In genomic region chr4:119300388-119301131, GRCh38 we compare ENCODE assay signal across 8 cellular contexts. TPM values are rescaled to one million over a fixed set of nuclear protein-coding genes. Genes with fewer than 3 reads are reported as not detected.
DNase-seq lines count a peak whose midpoint lies in the region; ATAC-seq and TF ChIP-seq lines count a peak whose summit lies in the region.

No MANE protein-coding gene starts in this region.

- peak overlapping the region; percentile 98 for H3K27ac Mint-ChIP-seq in activated CD4-positive, alpha-beta T cell treated with anti-CD3 and anti-CD28 coated beads, Interleukin-2, amount 10 ng/mL, durations not matched to agents 7 days and 5 days

- peaks cover 2% of the 10 kb centered on the region for H3K27me3 Mint-ChIP-seq in activated CD4-positive, alpha-beta T cell treated with anti-CD3 and anti-CD28 coated beads, Interleukin-2, amount 10 ng/mL, durations not matched to agents 7 days and 5 days

- DNase-seq in AG09309 (ENCODE audit: low read depth) (peak; percentile 66), mesendoderm (peak; percentile 97), nucleus accumbens (lab: John Stamatoyannopoulos, UW) (no peak)
- peak; percentile 93 for DNase-seq in activated CD4-positive, alpha-beta T cell treated with anti-CD3 and anti-CD28 coated beads, Interleukin-2, amount 10 ng/mL, durations not matched to agents 7 days and 5 days
- peak; percentile 80 for DNase-seq in effector CD4-positive, alpha-beta T cell
- DNase-seq in stimulated activated CD8-positive, alpha-beta memory T cell treated with anti-CD3 and anti-CD28 coated beads, Interleukin-15, amount 100 ng/mL, for 4 hours (ENCODE audit: low read depth in 2 of 2), result peak; percentile 81 to 85

- CTCF ChIA-PET in activated CD4-positive, alpha-beta T cell treated with anti-CD3 and anti-CD28 coated beads, Interleukin-2, amount 10 ng/mL, durations not matched to agents 7 days and 5 days (lab: Charles Lee), result interaction anchor here (0.8 to 2.1 kb wide), 3 partner anchors 8 to 461 kb away, joined by 3 to 9 read pairs (median 3); no protein-coding TSS in a partner anchor

- H3K56ac ChIP-seq in mesendoderm (ENCODE audit: low read length), result peak overlapping the region; percentile 98

- peaks cover 36% of the 10 kb centered on the region for H3K4me1 Mint-ChIP-seq in activated CD4-positive, alpha-beta T cell treated with anti-CD3 and anti-CD28 coated beads, Interleukin-2, amount 10 ng/mL, durations not matched to agents 7 days and 5 days

- peak overlapping the region; percentile 93 for H3K4me3 ChIP-seq in AG09309 (ENCODE audit: control insufficient read depth, low read depth, low read length)
- peak overlapping the region; percentile 97 for H3K4me3 ChIP-seq in mesendoderm (ENCODE audit: low read length)

- H3K36me3 Mint-ChIP-seq in activated CD4-positive, alpha-beta T cell treated with anti-CD3 and anti-CD28 coated beads, Interleukin-2, amount 10 ng/mL, durations not matched to agents 7 days and 5 days (ENCODE audit: low read depth), result peaks cover 31% of the 10 kb centered on the region

- H3K4ac ChIP-seq in mesendoderm (ENCODE audit: low read depth, low read length), result no peak overlapping the region

- H3K36me3 ChIP-seq in mesendoderm (ENCODE audit: control insufficient read depth, insufficient read depth, low read length), result no peaks in the 10 kb centered on the region

- peaks cover 7% of the 10 kb centered on the region for H3K79me2 ChIP-seq in mesendoderm (ENCODE audit: control insufficient read depth, insufficient read depth, low read length)

- peak; percentile 6 for TF ChIP-seq CTCF in AG09309 (IDR thresholded peaks at IDR 0.05; ENCODE audit: control insufficient read depth, insufficient read depth, low read depth, low read length, missing control alignments)

- no peak overlapping the region for H2BK120ac ChIP-seq in mesendoderm (ENCODE audit: low read depth, low read length)

- H2AK5ac ChIP-seq in mesendoderm (ENCODE audit: low read length), result no peak overlapping the region

- H3K27me3 ChIP-seq in mesendoderm (ENCODE audit: insufficient read depth, low read length, poor library complexity), result no peaks in the 10 kb centered on the region

- H3K4me1 ChIP-seq in mesendoderm (ENCODE audit: control insufficient read depth, low read depth, low read length), result no peaks in the 10 kb centered on the region

- peak overlapping the region; percentile 83 for H3K27ac ChIP-seq in mesendoderm (ENCODE audit: low read depth, low read length)

- peaks cover 9% of the 10 kb centered on the region for H3K79me1 ChIP-seq in mesendoderm (ENCODE audit: low read length)

- no CpG with 5 or more reads among the region's 49 CpGs for WGBS in mesendoderm (ENCODE audit: extremely low coverage, insufficient coverage, low lambda C conversion rate)

- no peak overlapping the region for H3K23ac ChIP-seq in mesendoderm (ENCODE audit: low read length)

- no peaks in the 10 kb centered on the region for H3K9me3 Mint-ChIP-seq in activated CD4-positive, alpha-beta T cell treated with anti-CD3 and anti-CD28 coated beads, Interleukin-2, amount 10 ng/mL, durations not matched to agents 7 days and 5 days

- peak; percentile 96 for ATAC-seq in GM19328 (IDR thresholded peaks at IDR 0.05; ENCODE audit: unreplicated experiment)
- peak; percentile 94 for ATAC-seq in HG03520 (IDR thresholded peaks at IDR 0.05; ENCODE audit: unreplicated experiment)

- peak overlapping the region; percentile 95 for H3K9ac ChIP-seq in mesendoderm (ENCODE audit: low read length)

- H3K4me3 Mint-ChIP-seq in activated CD4-positive, alpha-beta T cell treated with anti-CD3 and anti-CD28 coated beads, Interleukin-2, amount 10 ng/mL, durations not matched to agents 7 days and 5 days, result peak overlapping the region; percentile 96

- peak overlapping the region; percentile 98 for H3K4me2 ChIP-seq in mesendoderm (ENCODE audit: low read length)

- no peak overlapping the region for H2BK15ac ChIP-seq in mesendoderm (replicated peaks; ENCODE audit: low read depth)

- H4K5ac ChIP-seq in mesendoderm (ENCODE audit: low read length), result no peak overlapping the region

- peak overlapping the region; percentile 52 for H3K18ac ChIP-seq in mesendoderm (ENCODE audit: low read length)

- H4K8ac ChIP-seq in mesendoderm (ENCODE audit: low read depth, low read length), result no peak overlapping the region

- POLR2A ChIA-PET in activated CD4-positive, alpha-beta T cell treated with anti-CD3 and anti-CD28 coated beads, Interleukin-2, amount 10 ng/mL, durations not matched to agents 7 days and 5 days (lab: Charles Lee), result interaction anchor here (1.2 kb wide), 1 partner anchor 88 kb away, joined by 5 read pairs; the partner anchor contains the start of gene USP53

- H2BK5ac ChIP-seq in mesendoderm (ENCODE audit: low read length), result peak overlapping the region; percentile 82

RNA-seq across cellular contexts. Expression of gene FABP2, which starts 21.4 kb away (rescaled TPM):
- not detected for total RNA-seq in activated CD4-positive, alpha-beta T cell treated with anti-CD3 and anti-CD28 coated beads, Interleukin-2, amount 10 ng/mL, durations not matched to agents 7 days and 5 days
- not detected for polyA plus RNA-seq in mesendoderm (2013, experiment 1 of 2)
- polyA plus RNA-seq in mesendoderm (2013, experiment 2 of 2), result not detected

Comparison
In these comparisons a context has a peak if more than half of its experiments do, and no peak if none do; other contexts are left out.
1. DNase-seq: peak in AG09309 (single experiment), activated CD4-positive, alpha-beta T cell treated with anti-CD3 and anti-CD28 coated beads, Interleukin-2, amount 10 ng/mL, durations not matched to agents 7 days and 5 days (single experiment), effector CD4-positive, alpha-beta T cell (single experiment), mesendoderm (single experiment) and stimulated activated CD8-positive, alpha-beta memory T cell treated with anti-CD3 and anti-CD28 coated beads, Interleukin-15, amount 100 ng/mL, for 4 hours (2 of 2); none in nucleus accumbens (0 of 56).